Comparison of ENCODE assay signal across 8 cellular contexts in the genomic region with DNA sequence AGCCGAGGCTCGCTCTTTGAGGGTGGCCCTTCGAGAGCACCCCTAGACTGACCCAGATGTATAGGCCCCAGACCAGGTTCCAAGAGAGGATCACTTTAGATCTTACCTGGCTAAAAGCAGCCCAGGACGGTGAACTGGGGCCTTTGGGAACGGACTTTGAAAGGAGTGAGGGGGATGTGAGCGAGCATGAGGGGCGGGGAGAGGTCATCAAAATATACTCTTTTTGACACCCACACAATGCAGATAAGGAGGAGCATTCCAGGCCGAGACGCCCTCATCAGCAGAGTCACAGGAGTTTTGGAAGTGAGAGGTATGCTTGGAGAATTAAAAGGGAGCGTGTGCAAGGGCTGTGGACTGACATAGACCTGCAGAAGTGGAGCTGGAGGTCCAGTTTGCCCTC. TPM values are rescaled to one million over a fixed set of nuclear protein-coding genes. Genes with fewer than 3 reads are reported as not detected.
DNase-seq lines count a peak whose midpoint lies in the region; ATAC-seq, FAIRE-seq and TF ChIP-seq lines count a peak whose summit lies in the region.

No MANE protein-coding gene starts in this region.

- H2AFZ ChIP-seq in GM12878 (ENCODE audit: control insufficient read depth, low read depth, low read length): peak overlapping the region; percentile 5; the same call in 1 of the 2 replicates

- SMC1A ChIA-PET in GM12878 (lab: Charles Lee; ENCODE audit: uncharacterized antibody, unreplicated experiment): interaction anchor here (0.6 kb wide), 1 partner anchor 1272 kb away, joined by 3 read pairs; no protein-coding TSS in a partner anchor

- no peaks in the 10 kb centered on the region for H3K27me3 Mint-ChIP-seq in activated naive CD4-positive, alpha-beta T cell treated with anti-CD3 and anti-CD28 coated beads for 36 hours (ENCODE audit: low read depth)

- no peak for TF ChIP-seq EP300 in GM12878 (IDR thresholded peaks at IDR 0.05; ENCODE audit: borderline replicate concordance in 1 of 2, control insufficient read depth in 1 of 2, low read depth in 2 of 2, low read length in 2 of 2)

- FAIRE-seq in GM12878 (lab: Jason Lieb, UNC): no peak

- no peak for TF ChIP-seq CTCF in GM12878 (IDR thresholded peaks at IDR 0.05 in 2 of 3, conservative IDR thresholded peaks at IDR 0.05 in 1 of 3; ENCODE audit: control insufficient read depth in 2 of 3, extremely low read depth in 1 of 3, insufficient read depth in 1 of 3, low read depth in 3 of 3, low read length in 3 of 3)
- no peak for TF ChIP-seq CTCF in lung (IDR thresholded peaks at IDR 0.05; ENCODE audit: control extremely low read depth, extremely low read depth)
- no peak for TF ChIP-seq CTCF in upper lobe of right lung (IDR thresholded peaks at IDR 0.05)

- H3K4me1 ChIP-seq in GM12878 (ENCODE audit: control insufficient read depth, insufficient read depth, low read length) (no peaks in the 10 kb centered on the region; the same call in 1 of the 2 replicates), lung (ENCODE audit: control insufficient read depth in 2 of 2, insufficient read depth in 2 of 2, low read length in 2 of 2) (peaks cover 0 to 2% of the 10 kb centered on the region in 2 donors), upper lobe of right lung (no peaks in the 10 kb centered on the region)

- no peak for TF ChIP-seq POLR2A in GM12878 (IDR thresholded peaks at IDR 0.05; ENCODE audit: low read depth, low read length)

- H3K9ac ChIP-seq in GM12878 (ENCODE audit: control insufficient read depth, insufficient read depth, low read length): peak overlapping the region; percentile 67

- DNase-seq in activated naive CD4-positive, alpha-beta T cell treated with anti-CD3 and anti-CD28 coated beads for 36 hours: no peak
- DNase-seq in activated naive CD4-positive, alpha-beta T cell treated with anti-CD3 and anti-CD28 coated beads, Interleukin-2, amount 50 U/mL, for 16 hours: no peak
- DNase-seq in GM12878 (ENCODE audit: low read depth, low spot score) (no peak), lung (ENCODE audit: low spot score) (no peak), upper lobe of right lung (no peak), inferior parietal cortex (ENCODE audit: extremely low spot score) (no peak), kidney glomerular epithelial cell (lab: John Stamatoyannopoulos, UW) (no peak)

- in situ Hi-C loops in GM12878 (cut with MboI): no loop called here

- peak overlapping the region; percentile 45 for H3K4me3 ChIP-seq in GM12878
- peak overlapping the region; percentile 73 for H3K4me3 ChIP-seq in lung
- H3K4me3 ChIP-seq in upper lobe of right lung: peak overlapping the region; percentile 63

- intact Hi-C loops in activated naive CD4-positive, alpha-beta T cell treated with anti-CD3 and anti-CD28 coated beads for 36 hours (cut with micrococcal nuclease): loop anchor here (2.0 to 10.0 kb wide), 3 partner anchors 111 to 1435 kb away; partner anchors contain the start of genes VMA21 and ZNF275
- intact Hi-C loops in GM12878 (cut with micrococcal nuclease; ENCODE audit: unreplicated experiment): no loop called here
- intact Hi-C loops in upper lobe of right lung (cut with DNase I): no loop called here

- H3K4me2 ChIP-seq in GM12878 (ENCODE audit: control insufficient read depth, insufficient read depth): peak overlapping the region; percentile 40

- peaks cover 15% of the 10 kb centered on the region for H3K79me2 ChIP-seq in GM12878 (ENCODE audit: control insufficient read depth, insufficient read depth, low read length)

- H3K27me3 ChIP-seq in GM12878 (replicated peaks in 1 of 2; ENCODE audit: control insufficient read depth in 2 of 2, insufficient read depth in 2 of 2, low read length in 1 of 2) (no peaks in the 10 kb centered on the region), lung (ENCODE audit: control insufficient read depth, insufficient read depth) (no peaks in the 10 kb centered on the region), upper lobe of right lung (no peaks in the 10 kb centered on the region)

- WGBS in GM12878 (ENCODE audit: insufficient coverage, insufficient replicate concordance, low lambda C conversion rate, missing lambda C conversion rate): 15% methylated on average over 10 of the region's 10 CpGs
- 11 to 32% methylated on average over 8 to 10 of the region's 10 CpGs for WGBS in lung, 2 donors

- H3K27ac ChIP-seq in GM12878 (ENCODE audit: control insufficient read depth, insufficient read depth): peak overlapping the region; percentile 48
- H3K27ac ChIP-seq in lung (ENCODE audit: low read depth in 1 of 2, low read length in 1 of 2): peak overlapping the region; percentile 61 to 79
- H3K27ac ChIP-seq in upper lobe of right lung: peak overlapping the region; percentile 66

- H3K9me3 ChIP-seq in GM12878 (replicated peaks; ENCODE audit: control insufficient read depth, insufficient read depth, low read length) (no peaks in the 10 kb centered on the region), lung (ENCODE audit: control insufficient read depth in 2 of 2, insufficient read depth in 1 of 2, low read length in 1 of 2) (peaks cover 0 to 4% of the 10 kb centered on the region in 2 donors), upper lobe of right lung (no peaks in the 10 kb centered on the region)

- CTCF ChIA-PET in activated naive CD4-positive, alpha-beta T cell treated with anti-CD3 and anti-CD28 coated beads for 36 hours (lab: Charles Lee): no interaction called here
- CTCF ChIA-PET in GM12878 (lab: Yijun Ruan, JAX): interaction anchor here (1.2 kb wide), 1 partner anchor 9 kb away, joined by 4 read pairs; no protein-coding TSS in a partner anchor

- peaks cover 26% of the 10 kb centered on the region for H3K4me1 Mint-ChIP-seq in activated naive CD4-positive, alpha-beta T cell treated with anti-CD3 and anti-CD28 coated beads for 36 hours (ENCODE audit: low read depth)

- peaks cover 2% of the 10 kb centered on the region for H3K9me3 Mint-ChIP-seq in activated naive CD4-positive, alpha-beta T cell treated with anti-CD3 and anti-CD28 coated beads for 36 hours

- H3K36me3 Mint-ChIP-seq in activated naive CD4-positive, alpha-beta T cell treated with anti-CD3 and anti-CD28 coated beads for 36 hours (ENCODE audit: low read depth): peaks cover 15% of the 10 kb centered on the region

- RAD21 ChIA-PET in GM12878 (lab: Charles Lee; ENCODE audit: unreplicated experiment): interaction anchor here (0.9 kb wide), 1 partner anchor 13 kb away, joined by 3 read pairs; no protein-coding TSS in a partner anchor

- H3K36me3 ChIP-seq in GM12878 (ENCODE audit: control insufficient read depth in 2 of 2, insufficient read depth in 2 of 2, low read length in 1 of 2): no peaks in the 10 kb centered on the region; a peak in 1 of 4 replicates
- H3K36me3 ChIP-seq in lung (ENCODE audit: control insufficient read depth in 2 of 2, insufficient read depth in 2 of 2, low read length in 2 of 2): no peaks in the 10 kb centered on the region
- H3K36me3 ChIP-seq in upper lobe of right lung: peaks cover 5% of the 10 kb centered on the region

- BruUV-seq in GM12878 (replicated peaks; lab: Mats Ljungman, UMichigan): TSS peak; percentile 78

- POLR2A ChIA-PET in GM12878 (lab: Charles Lee): no interaction called here

- ATAC-seq in GM12878 (peak; percentile 3; the same call in 2 of the 3 replicates), lung (ENCODE audit: insufficient read depth, low FRiP score) (no peak), upper lobe of right lung (no peak), GM19351 (IDR thresholded peaks at IDR 0.05; ENCODE audit: unreplicated experiment) (no peak)

- H3K4me3 Mint-ChIP-seq in activated naive CD4-positive, alpha-beta T cell treated with anti-CD3 and anti-CD28 coated beads for 36 hours: peak overlapping the region; percentile 88

- H4K20me1 ChIP-seq in GM12878 (ENCODE audit: control insufficient read depth, insufficient read depth): no peaks in the 10 kb centered on the region

- H3K27ac Mint-ChIP-seq in activated naive CD4-positive, alpha-beta T cell treated with anti-CD3 and anti-CD28 coated beads for 36 hours: peak overlapping the region; percentile 81

- no peak for TF ChIP-seq RAD21 in GM12878 (IDR thresholded peaks at IDR 0.05; ENCODE audit: insufficient read depth, low read depth, low read length)

RNA-seq across cellular contexts. Expression of gene NSDHL, which starts 0.5 kb away (rescaled TPM):
- total RNA-seq in activated naive CD4-positive, alpha-beta T cell treated with anti-CD3 and anti-CD28 coated beads for 36 hours: 10 to 100 TPM; 13.3 to 16.2 TPM
- 5.5 and 6.0 TPM in 2 replicates for total RNA-seq in GM12878 (2013; cell fraction: nucleolus; rRNA removed)
- total RNA-seq in GM12878 (2014; rRNA removed): 22.9 and 25.9 TPM in 2 replicates
- total RNA-seq in GM12878 (2014; rRNA removed; fragmentation: Illumina TruSeq; extraction: Trizol): 16.0 and 16.9 TPM in 2 replicates
- 23.5 and 24.2 TPM in 2 replicates for total RNA-seq in GM12878 (2021)
- polyA plus RNA-seq in GM12878 (2011; ENCODE audit: low read depth): 16.0 TPM
- polyA plus RNA-seq in GM12878 (2011; rRNA removed): 31.9 and 37.1 TPM in 2 replicates
- 35.7 and 36.0 TPM in 2 replicates for polyA plus RNA-seq in GM12878 (2011; cell fraction: cytosol; rRNA removed)
- 22.7 and 23.0 TPM in 2 replicates for polyA plus RNA-seq in GM12878 (2011; cell fraction: nucleus; rRNA removed)
- polyA plus RNA-seq in GM12878 (2012): 19.6 and 19.7 TPM in 2 replicates
- 33.6 and 43.4 TPM in 2 replicates for polyA plus RNA-seq in GM12878 (2014; fragmentation: Illumina TruSeq; extraction: Trizol)
- 10 to 100 TPM; 21.8 to 27.8 TPM for polyA plus RNA-seq in GM12878 (2014; fragmentation: Nextera tagmentation; extraction: Ambion mirVana)
- 24.7 and 25.3 TPM in 2 replicates for polyA plus RNA-seq in GM12878 (2014; rRNA removed)
- polyA plus RNA-seq in GM12878 (2016; fragmentation: Nextera tagmentation; extraction: Ambion mirVana): 10 to 100 TPM; 32.0 to 33.0 TPM
- polyA minus RNA-seq in GM12878 (2011; rRNA and poly(A)+ RNA removed): 22.7 and 27.7 TPM in 2 replicates
- polyA minus RNA-seq in GM12878 (2011; cell fraction: cytosol; rRNA and poly(A)+ RNA removed): 4.0 and 7.9 TPM in 2 replicates
- 4.1 and 6.1 TPM in 2 replicates for polyA minus RNA-seq in GM12878 (2011; cell fraction: nucleus; rRNA and poly(A)+ RNA removed)
- total RNA-seq in lung: 10 to 100 TPM; 12.8 to 28.2 TPM
- 10 to 100 TPM; 22.5 to 33.4 TPM for polyA plus RNA-seq in lung
- total RNA-seq in upper lobe of right lung: 27.0 TPM

RNA-seq across cellular contexts. Expression of gene CETN2, which starts 0.8 kb away (rescaled TPM):
- 10 to 100 TPM; 10.1 to 11.9 TPM for total RNA-seq in activated naive CD4-positive, alpha-beta T cell treated with anti-CD3 and anti-CD28 coated beads for 36 hours
- total RNA-seq in GM12878 (2013; cell fraction: nucleolus; rRNA removed): 2.0 and 2.4 TPM in 2 replicates
- total RNA-seq in GM12878 (2014; rRNA removed) (12.7 and 14.0 TPM in 2 replicates), GM12878 (2014; rRNA removed; fragmentation: Illumina TruSeq; extraction: Trizol) (21.1 and 23.0 TPM in 2 replicates), GM12878 (2021) (11.4 and 12.0 TPM in 2 replicates), lung (10 to 100 TPM; 65.7 to 67.9 TPM), upper lobe of right lung (20.9 TPM)
- polyA plus RNA-seq in GM12878 (2011; ENCODE audit: low read depth): 14.1 TPM
- polyA plus RNA-seq in GM12878 (2011; rRNA removed) (15.9 and 20.0 TPM in 2 replicates), GM12878 (2014; fragmentation: Illumina TruSeq; extraction: Trizol) (26.2 and 33.5 TPM in 2 replicates), GM12878 (2014; fragmentation: Nextera tagmentation; extraction: Ambion mirVana) (10 to 100 TPM; 18.9 to 26.1 TPM), GM12878 (2014; rRNA removed) (9.4 and 13.8 TPM in 2 replicates), GM12878 (2016; fragmentation: Nextera tagmentation; extraction: Ambion mirVana) (10 to 100 TPM; 27.4 to 30.3 TPM), lung (10 to 100 TPM; 47.7 to 81.8 TPM)
- 6.0 and 7.2 TPM in 2 replicates for polyA plus RNA-seq in GM12878 (2011; cell fraction: cytosol; rRNA removed)
- polyA plus RNA-seq in GM12878 (2011; cell fraction: nucleus; rRNA removed): 3.1 and 4.7 TPM in 2 replicates
- polyA plus RNA-seq in GM12878 (2012): 15.3 and 15.7 TPM in 2 replicates
- 3.7 TPM in 2 replicates for polyA minus RNA-seq in GM12878 (2011; rRNA and poly(A)+ RNA removed)
- polyA minus RNA-seq in GM12878 (2011; cell fraction: cytosol; rRNA and poly(A)+ RNA removed): 1.1 and 3.2 TPM in 2 replicates
- 0.85 and 1.4 TPM in 2 replicates for polyA minus RNA-seq in GM12878 (2011; cell fraction: nucleus; rRNA and poly(A)+ RNA removed)
